13 cellular contexts compared by ENCODE assay signal in the genomic region with DNA sequence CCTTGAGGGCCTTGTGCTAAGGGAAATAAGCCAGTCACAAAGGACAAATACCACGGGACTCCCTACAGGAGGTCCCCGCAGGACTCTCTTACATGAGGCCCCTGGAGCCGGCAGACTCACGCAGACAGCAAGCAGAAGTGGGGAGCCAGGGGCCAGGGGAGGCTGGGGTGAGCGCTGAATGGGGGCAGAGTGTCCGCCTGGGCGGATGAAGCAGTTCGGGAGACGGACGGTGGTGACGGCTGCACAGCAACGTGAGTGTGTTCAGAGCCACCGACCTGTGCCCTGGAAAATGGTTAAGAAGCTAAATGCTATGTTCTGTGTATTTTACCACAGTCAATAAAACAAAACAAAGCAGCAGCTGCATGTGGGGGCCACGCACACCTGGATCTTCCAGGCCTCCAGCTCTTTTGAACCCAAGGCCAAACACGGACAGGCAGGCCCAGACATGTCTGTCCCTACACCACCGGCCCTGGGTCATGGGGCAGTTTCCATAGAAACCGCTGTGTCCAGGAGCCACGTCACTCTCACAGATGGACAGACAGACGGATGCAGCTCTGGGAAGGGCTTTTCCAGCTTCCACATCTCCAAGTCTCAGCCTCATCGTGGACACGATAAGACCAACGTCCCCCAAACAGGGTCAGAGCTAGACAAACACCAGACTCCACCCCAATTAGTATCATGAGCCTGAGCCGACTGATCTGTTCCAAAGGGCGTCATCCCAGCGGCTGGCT.
DNase-seq lines count a peak whose midpoint lies in the region; ATAC-seq, FAIRE-seq and TF ChIP-seq lines count a peak whose summit lies in the region.
"Had no signal": no experiment of that assay in that cellular context is flagged by ENCODE, and none has a peak within 500 bp of the region (broad histone marks: within the 10 kb centered on the region; RNA-seq: fewer than 3 reads in every experiment).

No MANE protein-coding gene starts in this region.

- H3K4me1 ChIP-seq in ectodermal cell (ENCODE audit: control insufficient read depth, insufficient read depth, low read length) (peaks cover 65% of the 10 kb centered on the region), pancreas (peaks cover 0 to 12% (median 10%) of the 10 kb centered on the region in 3 donors)

- H3K27me3 ChIP-seq in ectodermal cell (ENCODE audit: control insufficient read depth, insufficient read depth, low read length, poor library complexity, severe bottlenecking) (no peaks in the 10 kb centered on the region), pancreas (no peaks in the 10 kb centered on the region)

- CTCF ChIA-PET in HEK293T (lab: Yijun Ruan, JAX): interaction anchor here (0.6 kb wide), 1 partner anchor 12 kb away, joined by 3 read pairs; no protein-coding TSS in a partner anchor

- intact Hi-C loops in pancreas (cut with DNase I): no loop called here

- H3K36me3 ChIP-seq in ectodermal cell (ENCODE audit: control insufficient read depth, insufficient read depth, low read length) (no peaks in the 10 kb centered on the region), pancreas (no peaks in the 10 kb centered on the region)
- H3K36me3 ChIP-seq: prostate gland had no signal

- no peak for TF ChIP-seq CTCF in pancreas (IDR thresholded peaks at IDR 0.05)

- H3K27ac ChIP-seq in ectodermal cell (ENCODE audit: insufficient read depth, low read depth, low read length, poor library complexity, severe bottlenecking) (peak overlapping the region; percentile 3), pancreas (peak overlapping the region in 2 of 4 donors; percentile 17 to 41)
- H3K27ac ChIP-seq: prostate gland had no signal

- H3K9me3 ChIP-seq in ectodermal cell (ENCODE audit: control insufficient read depth, low read length): no peaks in the 10 kb centered on the region
- no peaks in the 10 kb centered on the region for H3K9me3 ChIP-seq in pancreas
- H3K9me3 ChIP-seq: prostate gland had no signal

- FAIRE-seq in pancreas (lab: Jason Lieb, UNC): no peak

- DNase-seq in HEK293T (ENCODE audit: extremely low spot score) (peak; percentile 23), NCI-H345 treated with DMSO at 0.1 percent for 48 hours (lab: John Stamatoyannopoulos, UW; ENCODE audit: unreplicated experiment) (peak; percentile 42), pancreas (no peak), mucosa of gallbladder (ENCODE audit: low spot score) (no peak)
- DNase-seq: activated T-cell treated with anti-CD3 and anti-CD28 coated beads, Interleukin-2, amount 50 U/mL, for 48 hours; Kasumi-1; OCI-M1; stimulated activated CD4-positive, alpha-beta T cell treated with anti-CD3 and anti-CD28 coated beads, Interleukin-4, amount 100 ng/mL, for 4 hours had no signal

- POLR2A ChIA-PET in HEK293T (lab: Yijun Ruan, JAX): no interaction called here

- WGBS in ectodermal cell, 2 experiments: 73 to 75% methylated on average over 25 of the region's 25 CpGs
- WGBS in pancreas, 2 donors: 66 to 69% methylated on average over 25 of the region's 25 CpGs

- H3K4me3 ChIP-seq in ectodermal cell (ENCODE audit: insufficient read depth, low read depth, low read length) (no peak overlapping the region), pancreas (no peak overlapping the region)
- H3K4me3 ChIP-seq: prostate gland had no signal

- ATAC-seq in pancreas (peak in 3 of 4 donors; percentile 34 to 59 (median 37)), GM18498 (IDR thresholded peaks at IDR 0.05; ENCODE audit: unreplicated experiment) (no peak), GM21447 (IDR thresholded peaks at IDR 0.05; ENCODE audit: unreplicated experiment) (no peak), HG02981 (IDR thresholded peaks at IDR 0.05; ENCODE audit: unreplicated experiment) (no peak)

TF ChIP-seq in HEK293T, 16 proteins besides CTCF, POLR2A, EP300 and RAD21:
- no peak for TF ChIP-seq ZNF384 (IDR thresholded peaks at IDR 0.05)
- TF ChIP-seq, protein P1, sequence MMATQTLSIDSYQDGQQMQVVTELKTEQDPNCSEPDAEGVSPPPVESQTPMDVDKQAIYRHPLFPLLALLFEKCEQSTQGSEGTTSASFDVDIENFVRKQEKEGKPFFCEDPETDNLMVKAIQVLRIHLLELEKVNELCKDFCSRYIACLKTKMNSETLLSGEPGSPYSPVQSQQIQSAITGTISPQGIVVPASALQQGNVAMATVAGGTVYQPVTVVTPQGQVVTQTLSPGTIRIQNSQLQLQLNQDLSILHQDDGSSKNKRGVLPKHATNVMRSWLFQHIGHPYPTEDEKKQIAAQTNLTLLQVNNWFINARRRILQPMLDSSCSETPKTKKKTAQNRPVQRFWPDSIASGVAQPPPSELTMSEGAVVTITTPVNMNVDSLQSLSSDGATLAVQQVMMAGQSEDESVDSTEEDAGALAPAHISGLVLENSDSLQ (IDR thresholded peaks at IDR 0.05): peak; percentile 68

Comparison
In these comparisons a context has a peak if more than half of its experiments do, and no peak if none do; other contexts are left out.
1. DNase-seq: peak in HEK293T (single experiment) and NCI-H345 treated with DMSO at 0.1 percent for 48 hours (single experiment); none in pancreas (0 of 6) and mucosa of gallbladder (single experiment).
2. ATAC-seq: peak in pancreas (3 of 4); none in GM18498 (single experiment), GM21447 (single experiment) and HG02981 (single experiment).